18 cellular contexts compared by ENCODE assay signal in the genomic region with DNA sequence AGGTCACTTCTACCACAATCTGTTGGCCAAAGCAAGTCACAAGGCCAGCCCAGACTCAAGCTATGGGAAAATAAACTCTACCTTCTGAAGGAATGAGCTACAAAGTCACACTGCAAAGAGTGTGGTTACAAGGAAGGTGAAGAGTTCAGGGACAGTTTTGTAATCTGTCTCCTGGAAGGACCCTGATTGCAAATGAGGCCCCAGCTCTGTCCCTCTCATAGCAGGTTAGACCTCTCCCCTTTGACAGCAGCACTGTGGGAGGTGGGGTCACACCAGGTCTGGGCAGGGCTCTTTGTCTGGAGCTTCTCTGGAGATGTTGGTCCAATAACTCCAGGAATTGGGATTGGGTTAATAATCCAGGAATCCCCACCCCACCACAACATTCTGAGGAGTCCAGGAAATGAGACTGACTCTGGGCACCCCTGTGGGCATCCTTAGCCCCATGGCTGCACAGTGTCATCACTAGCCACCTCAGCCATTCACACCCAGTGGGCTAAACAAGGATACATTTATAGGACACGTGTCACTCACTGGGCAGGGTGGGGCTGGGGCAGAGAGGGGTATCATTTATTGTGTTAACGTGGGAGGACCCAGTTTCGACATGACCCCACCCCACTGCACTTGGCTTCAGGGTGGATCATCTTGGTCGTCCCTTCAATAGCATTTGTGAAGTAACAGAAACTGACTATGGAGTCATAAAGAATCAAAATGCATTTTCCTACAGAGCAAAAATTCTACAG. TPM values are rescaled to one million over a fixed set of nuclear protein-coding genes. Genes with fewer than 3 reads are reported as not detected.
DNase-seq lines count a peak whose midpoint lies in the region; ATAC-seq and TF ChIP-seq lines count a peak whose summit lies in the region.
"Had no signal": no experiment of that assay in that cellular context is flagged by ENCODE, and none has a peak within 500 bp of the region (broad histone marks: within the 10 kb centered on the region; RNA-seq: fewer than 3 reads in every experiment).

No MANE protein-coding gene starts in this region.

- H3K4me1 ChIP-seq in BLaER1 treated with 17β-estradiol and CSF1 and Interleukin-3, amounts not matched to agents 10 nM and 100 nM: peaks cover 42 to 99% (median 71%) of the 10 kb centered on the region in 10 experiments
- peaks cover 100% of the 10 kb centered on the region for H3K4me1 ChIP-seq in CD8-positive, alpha-beta T cell (ENCODE audit: insufficient read depth, low read length)
- no peaks in the 10 kb centered on the region for H3K4me1 ChIP-seq in endodermal cell (ENCODE audit: control insufficient read depth, insufficient read depth, low read length)

- H3K36me3 Mint-ChIP-seq in CD8-positive, alpha-beta T cell: no peaks in the 10 kb centered on the region
- H3K36me3 Mint-ChIP-seq in T-helper 17 cell (ENCODE audit: low read depth): no peaks in the 10 kb centered on the region
- no peaks in the 10 kb centered on the region for H3K36me3 Mint-ChIP-seq in endodermal cell (ENCODE audit: low read depth)
- H3K36me3 Mint-ChIP-seq: neural progenitor cell, WTC11 had no signal

- no peaks in the 10 kb centered on the region for H3K9me3 Mint-ChIP-seq in CD8-positive, alpha-beta T cell
- no peaks in the 10 kb centered on the region for H3K9me3 Mint-ChIP-seq in endodermal cell
- H3K9me3 Mint-ChIP-seq: neural progenitor cell had no signal

- no peaks in the 10 kb centered on the region for H3K27me3 Mint-ChIP-seq in CD8-positive, alpha-beta T cell (ENCODE audit: low read depth)
- no peaks in the 10 kb centered on the region for H3K27me3 Mint-ChIP-seq in T-helper 17 cell
- H3K27me3 Mint-ChIP-seq in endodermal cell (ENCODE audit: insufficient read depth): peaks cover 2% of the 10 kb centered on the region
- H3K27me3 Mint-ChIP-seq: B cell had no signal

- no peak overlapping the region for H3K9ac ChIP-seq in BLaER1 treated with 17β-estradiol and CSF1 and Interleukin-3, amounts not matched to agents 10 nM and 100 nM
- H3K9ac ChIP-seq in endodermal cell (ENCODE audit: extremely low read depth, low read length, poor library complexity, severe bottlenecking): no peak overlapping the region
- H3K9ac ChIP-seq: neural progenitor cell had no signal

- H3K27ac Mint-ChIP-seq in CD8-positive, alpha-beta T cell: peak overlapping the region; percentile 93
- H3K27ac Mint-ChIP-seq in T-helper 17 cell: peak overlapping the region; percentile 98
- H3K27ac Mint-ChIP-seq in endodermal cell: no peak overlapping the region
- H3K27ac Mint-ChIP-seq: neural progenitor cell, WTC11 had no signal

- intact Hi-C loops in CD8-positive, alpha-beta T cell (cut with DNase I, micrococcal nuclease): no loop called here

- whole genome bisulfite sequencing in endodermal cell (ENCODE audit: insufficient coverage in 1 of 2, insufficient read length in 1 of 2), 2 experiments: 89 to 100% methylated on average over 1 to 4 of the region's 4 CpGs

- no peak for DNase-seq in CD8-positive, alpha-beta T cell
- no peak for DNase-seq in T-helper 17 cell
- no peak for DNase-seq in epithelial cell of prostate (ENCODE audit: low read depth, low spot score)
- no peak for DNase-seq in endodermal cell
- DNase-seq in NCI-H1092 (lab: John Stamatoyannopoulos, UW): no peak
- DNase-seq: aorta, DMS53, Kasumi-1, NCI-H1930, NCI-H510A treated with DMSO at 0.1 percent for 48 hours, substantia nigra had no signal

- peaks cover 99% of the 10 kb centered on the region for H3K4me1 Mint-ChIP-seq in CD8-positive, alpha-beta T cell (ENCODE audit: low read depth)
- H3K4me1 Mint-ChIP-seq in T-helper 17 cell (peaks cover 81% of the 10 kb centered on the region), endodermal cell (peaks cover 6% of the 10 kb centered on the region)

- H3K4me2 ChIP-seq in BLaER1 treated with 17β-estradiol and CSF1 and Interleukin-3, amounts not matched to agents 10 nM and 100 nM: peak overlapping the region in 6 of 11 experiments; percentile 6 to 95 (median 56); a peak in 9 of 22 replicates
- H3K4me2 ChIP-seq: neural progenitor cell had no signal

- no peak overlapping the region for H3K4me3 ChIP-seq in BLaER1 treated with 17β-estradiol and CSF1 and Interleukin-3, amounts not matched to agents 10 nM and 100 nM
- H3K4me3 ChIP-seq in CD8-positive, alpha-beta T cell (ENCODE audit: low read depth, low read length): peak overlapping the region; percentile 21
- no peak overlapping the region for H3K4me3 ChIP-seq in endodermal cell (ENCODE audit: low read length)
- H3K4me3 ChIP-seq: neural progenitor cell had no signal

- POLR2A ChIA-PET in CD8-positive, alpha-beta T cell (lab: Charles Lee): interaction anchor here (2.3 to 5.4 kb wide), 6 partner anchors 11 to 47 kb away, joined by 5 to 37 read pairs (median 30); a partner anchor contains a TSS

- no peaks in the 10 kb centered on the region for H4K20me1 ChIP-seq in BLaER1 treated with 17β-estradiol and CSF1 and Interleukin-3, amounts not matched to agents 10 nM and 100 nM

- CTCF ChIA-PET in CD8-positive, alpha-beta T cell (lab: Charles Lee): interaction anchor here (1.0 to 4.9 kb wide), 11 partner anchors 11 to 48 kb away, joined by 3 to 31 read pairs (median 6); a partner anchor contains a TSS

- no peak for TF ChIP-seq CTCF in CD8-positive, alpha-beta T cell (IDR thresholded peaks at IDR 0.05)
- no peak for TF ChIP-seq CTCF in endodermal cell (conservative IDR thresholded peaks at IDR 0.05)

- no peak for ATAC-seq in CD8-positive, alpha-beta T cell
- ATAC-seq in T-helper 17 cell: no peak
- no peak for ATAC-seq in GM21423 (IDR thresholded peaks at IDR 0.05; ENCODE audit: unreplicated experiment)
- ATAC-seq: WTC11 had no signal

- peaks cover 0 to 19% (median 12%) of the 10 kb centered on the region in 11 experiments; a peak in 15 of 22 replicates for H3K9me3 ChIP-seq in BLaER1 treated with 17β-estradiol and CSF1 and Interleukin-3, amounts not matched to agents 10 nM and 100 nM (replicated peaks in 1 of 11)
- H3K9me3 ChIP-seq in CD8-positive, alpha-beta T cell (ENCODE audit: low read length): no peaks in the 10 kb centered on the region
- H3K9me3 ChIP-seq in T-helper 17 cell (ENCODE audit: control insufficient read depth, low read length, poor library complexity, severe bottlenecking) (no peaks in the 10 kb centered on the region), endodermal cell (ENCODE audit: control insufficient read depth, low read length) (no peaks in the 10 kb centered on the region)

- H3K4me3 Mint-ChIP-seq in CD8-positive, alpha-beta T cell: peak overlapping the region; percentile 63
- H3K4me3 Mint-ChIP-seq in T-helper 17 cell (peak overlapping the region; percentile 77), endodermal cell (no peak overlapping the region)
- H3K4me3 Mint-ChIP-seq: neural progenitor cell, WTC11 had no signal

- H3K27ac ChIP-seq in BLaER1 treated with 17β-estradiol and CSF1 and Interleukin-3, amounts not matched to agents 10 nM and 100 nM: peak overlapping the region in 3 of 11 experiments; percentile 9 to 44 (median 28); a peak in 5 of 22 replicates
- peak overlapping the region; percentile 22 for H3K27ac ChIP-seq in CD8-positive, alpha-beta T cell (ENCODE audit: low read depth, low read length)
- H3K27ac ChIP-seq in epithelial cell of prostate: peak overlapping the region; percentile 20
- no peak overlapping the region for H3K27ac ChIP-seq in endodermal cell (ENCODE audit: low read depth, low read length)
- H3K27ac ChIP-seq: neural progenitor cell had no signal

- H3K27me3 ChIP-seq in BLaER1 treated with 17β-estradiol and CSF1 and Interleukin-3, amounts not matched to agents 10 nM and 100 nM: no peaks in the 10 kb centered on the region
- no peaks in the 10 kb centered on the region for H3K27me3 ChIP-seq in CD8-positive, alpha-beta T cell (ENCODE audit: insufficient read depth, low read length)
- no peaks in the 10 kb centered on the region for H3K27me3 ChIP-seq in endodermal cell (ENCODE audit: control insufficient read depth, insufficient read depth, low read length, poor library complexity, severe bottlenecking)
- H3K27me3 ChIP-seq: neural progenitor cell had no signal

- no peaks in the 10 kb centered on the region for H3K36me3 ChIP-seq in BLaER1 treated with 17β-estradiol and CSF1 and Interleukin-3, amounts not matched to agents 10 nM and 100 nM
- no peaks in the 10 kb centered on the region for H3K36me3 ChIP-seq in CD8-positive, alpha-beta T cell (ENCODE audit: insufficient read depth, low read length)
- H3K36me3 ChIP-seq in endodermal cell (ENCODE audit: control insufficient read depth, insufficient read depth, low read length): no peaks in the 10 kb centered on the region
- H3K36me3 ChIP-seq: neural progenitor cell had no signal

RNA-seq across cellular contexts. Expression of a gene that starts 23.7 kb away (rescaled TPM):
- total RNA-seq in CD8-positive, alpha-beta T cell: under 1 TPM; 0.14 to 0.33 TPM
- total RNA-seq in T-helper 17 cell: under 1 TPM; 0.31 to 0.37 TPM
- under 1 TPM; 0.13 to 0.33 TPM for total RNA-seq in endodermal cell
- polyA plus RNA-seq in endodermal cell (2013, experiment 1 of 2): 0.64 TPM
- polyA plus RNA-seq in endodermal cell (2013, experiment 2 of 2): 0.66 TPM
- total RNA-seq: B cell, epithelial cell of proximal tubule, lung microvascular endothelial cell had no signal
- polyA plus RNA-seq: aorta had no signal

RNA-seq across cellular contexts. Expression of a gene that starts 30.1 kb away (rescaled TPM):
- total RNA-seq in CD8-positive, alpha-beta T cell: 10 to 100 TPM; 57.3 to 61.7 TPM
- 100 to 1,000 TPM; 119 to 124 TPM for total RNA-seq in T-helper 17 cell
- total RNA-seq in endodermal cell: under 1 TPM; 0.07 to 0.68 TPM
- 0.61 TPM for polyA plus RNA-seq in endodermal cell (2013, experiment 1 of 2)
- polyA plus RNA-seq in endodermal cell (2013, experiment 2 of 2): 0.12 TPM

Comparison
In these comparisons a context has a peak if more than half of its experiments do, and no peak if none do; other contexts are left out.
1. RNA of a gene that starts 30.1 kb away (total RNA-seq): 119 to 124 TPM in T-helper 17 cell and 57.3 to 61.7 TPM in CD8-positive, alpha-beta T cell; 0.07 to 0.68 TPM in endodermal cell; every median in the first group is over 10 times any median in the second.